10 cellular contexts compared by ENCODE assay signal in genomic region chr2:197304556-197305011, GRCh38. TPM values are rescaled to one million over a fixed set of nuclear protein-coding genes. Genes with fewer than 3 reads are reported as not detected.
A peak's percentile ranks its signal among the peaks of the same experiment; 100 is the strongest.
DNase-seq lines count a peak whose midpoint lies in the region; ATAC-seq and TF ChIP-seq lines count a peak whose summit lies in the region.
"Had no signal": no experiment of that assay in that cellular context is flagged by ENCODE, and none has a peak within 500 bp of the region (broad histone marks: within the 10 kb centered on the region; RNA-seq: fewer than 3 reads in every experiment).

No MANE protein-coding gene starts in this region.

- 96% methylated on average over 3 of the region's 3 CpGs for WGBS in mesenchymal stem cell

- H2BK15ac ChIP-seq in mesenchymal stem cell (ENCODE audit: low read depth, poor library complexity, severe bottlenecking): no peak overlapping the region

- no peak overlapping the region for H2AK5ac ChIP-seq in mesenchymal stem cell (ENCODE audit: low read length, severe bottlenecking)

- ATAC-seq in CD4-positive, alpha-beta T cell (ENCODE audit: poor library complexity): peak; percentile 28
- ATAC-seq in GM19023 (IDR thresholded peaks at IDR 0.05; ENCODE audit: unreplicated experiment) (peak; percentile 29), HG03175 (IDR thresholded peaks at IDR 0.05; ENCODE audit: unreplicated experiment) (peak; percentile 52)
- ATAC-seq in activated naive CD8-positive, alpha-beta T cell treated with anti-CD3 and anti-CD28 coated beads, Interleukin-2, amount 10 ng/mL, durations not matched to agents 7 days and 5 days (ENCODE audit: low read depth): peak; percentile 12

- H2AFZ ChIP-seq in mesenchymal stem cell (ENCODE audit: low read depth, low read length): no peak overlapping the region

- no peak overlapping the region for H2BK12ac ChIP-seq in mesenchymal stem cell (ENCODE audit: low read length in 2 of 2)

- H4K8ac ChIP-seq in mesenchymal stem cell (ENCODE audit: low read length): no peak overlapping the region

- POLR2A ChIA-PET in CD4-positive, alpha-beta T cell (lab: Charles Lee): interaction anchor here (0.8 to 20.5 kb wide), 10 partner anchors 7 to 130 kb away, joined by 3 to 754 read pairs (median 6); partner anchors contain the start of gene SF3B1
- POLR2A ChIA-PET in activated naive CD8-positive, alpha-beta T cell treated with anti-CD3 and anti-CD28 coated beads, Interleukin-2, amount 10 ng/mL, durations not matched to agents 7 days and 5 days (lab: Charles Lee): interaction anchor here (0.6 to 8.2 kb wide), 10 partner anchors 10 to 145 kb away, joined by 3 to 75 read pairs (median 8); no protein-coding TSS in a partner anchor
- POLR2A ChIA-PET in MCF 10A (lab: Yijun Ruan, JAX): interaction anchor here (0.7 kb wide), 1 partner anchor 1647 kb away, joined by 4 read pairs; the partner anchor contains the start of gene SLC39A10

- H3K27ac Mint-ChIP-seq in CD4-positive, alpha-beta T cell: peak overlapping the region; percentile 95
- peak overlapping the region; percentile 81 for H3K27ac Mint-ChIP-seq in activated naive CD8-positive, alpha-beta T cell treated with anti-CD3 and anti-CD28 coated beads, Interleukin-2, amount 10 ng/mL, durations not matched to agents 7 days and 5 days
- H3K27ac Mint-ChIP-seq in MCF 10A (ENCODE audit: low read depth, unreplicated experiment): no peak overlapping the region

- H3K27me3 ChIP-seq in CD4-positive, alpha-beta T cell (ENCODE audit: control insufficient read depth, insufficient read depth, low read length): no peaks in the 10 kb centered on the region
- H3K27me3 ChIP-seq in mesenchymal stem cell (ENCODE audit: control insufficient read depth in 1 of 2, insufficient read depth in 1 of 2, low read length in 2 of 2): no peaks in the 10 kb centered on the region

- TF ChIP-seq CTCF in CD4-positive, alpha-beta T cell (IDR thresholded peaks at IDR 0.05): no peak
- TF ChIP-seq CTCF in MCF 10A (IDR thresholded peaks at IDR 0.05; ENCODE audit: unreplicated experiment): no peak

- H3K18ac ChIP-seq in mesenchymal stem cell (ENCODE audit: low read depth in 1 of 2, low read length in 2 of 2): no peak overlapping the region

- H3K4me1 ChIP-seq in mesenchymal stem cell (ENCODE audit: control insufficient read depth, insufficient read depth, low read depth, low read length): peaks cover 3% of the 10 kb centered on the region

- H3K27me3 Mint-ChIP-seq in CD4-positive, alpha-beta T cell: no peaks in the 10 kb centered on the region
- no peaks in the 10 kb centered on the region for H3K27me3 Mint-ChIP-seq in activated naive CD8-positive, alpha-beta T cell treated with anti-CD3 and anti-CD28 coated beads, Interleukin-2, amount 10 ng/mL, durations not matched to agents 7 days and 5 days
- H3K27me3 Mint-ChIP-seq in MCF 10A (ENCODE audit: insufficient read depth, unreplicated experiment): no peaks in the 10 kb centered on the region

- peaks cover 89% of the 10 kb centered on the region for H3K4me1 Mint-ChIP-seq in CD4-positive, alpha-beta T cell (ENCODE audit: low read depth)
- peaks cover 79% of the 10 kb centered on the region for H3K4me1 Mint-ChIP-seq in activated naive CD8-positive, alpha-beta T cell treated with anti-CD3 and anti-CD28 coated beads, Interleukin-2, amount 10 ng/mL, durations not matched to agents 7 days and 5 days
- H3K4me1 Mint-ChIP-seq in MCF 10A (ENCODE audit: insufficient read depth, unreplicated experiment): peaks cover 10% of the 10 kb centered on the region

- intact Hi-C loops in CD4-positive, alpha-beta T cell (cut with DNase I, micrococcal nuclease): loop anchor here (5.0 to 10.0 kb wide), 2 partner anchors 47 to 1130 kb away; partner anchors contain the start of gene STK17B (in 1 of the 2)
- intact Hi-C loops in MCF 10A (cut with micrococcal nuclease): no loop called here

- H3K4ac ChIP-seq in mesenchymal stem cell (ENCODE audit: low read depth in 1 of 2, low read length in 2 of 2): no peak overlapping the region

- H3K4me3 ChIP-seq in mesenchymal stem cell (ENCODE audit: insufficient read depth in 1 of 2, low read depth in 1 of 2, low read length in 2 of 2): no peak overlapping the region
- H3K4me3 ChIP-seq: coronary artery, lower lobe of right lung had no signal

- H3K14ac ChIP-seq in mesenchymal stem cell (ENCODE audit: low read length in 2 of 2): no peak overlapping the region

- no peaks in the 10 kb centered on the region for H3K36me3 ChIP-seq in mesenchymal stem cell (ENCODE audit: control insufficient read depth in 1 of 2, insufficient read depth in 2 of 2, low read depth in 1 of 2, low read length in 2 of 2)
- H3K36me3 ChIP-seq: lower lobe of right lung had no signal

- no peak overlapping the region for H2BK120ac ChIP-seq in mesenchymal stem cell (ENCODE audit: low read depth, low read length)

- DNase-seq in CD4-positive, alpha-beta T cell: no peak
- no peak for DNase-seq in activated naive CD8-positive, alpha-beta T cell treated with anti-CD3 and anti-CD28 coated beads, Interleukin-2, amount 10 ng/mL, durations not matched to agents 7 days and 5 days
- DNase-seq in NCI-H1694 (lab: John Stamatoyannopoulos, UW) (no peak), MCF 10A (ENCODE audit: unreplicated experiment) (no peak), mesenchymal stem cell (no peak), EL (no peak)
- DNase-seq: lower lobe of right lung had no signal

- no TSS peak for BruUV-seq in MCF 10A (replicated peaks; lab: Mats Ljungman, UMichigan)

- peak overlapping the region; percentile 96 for H3K27ac ChIP-seq in CD4-positive, alpha-beta T cell (ENCODE audit: low read depth, low read length)
- no peak overlapping the region for H3K27ac ChIP-seq in mesenchymal stem cell (ENCODE audit: low read length, poor library complexity, severe bottlenecking)

- no peaks in the 10 kb centered on the region for H3K9me3 ChIP-seq in CD4-positive, alpha-beta T cell (ENCODE audit: control insufficient read depth, low read length)
- no peaks in the 10 kb centered on the region for H3K9me3 ChIP-seq in mesenchymal stem cell (ENCODE audit: control insufficient read depth, low read length)
- H3K9me3 ChIP-seq: lower lobe of right lung had no signal

- no peak overlapping the region for H3K4me2 ChIP-seq in mesenchymal stem cell (ENCODE audit: low read length, poor library complexity, severe bottlenecking)

- H4K91ac ChIP-seq in mesenchymal stem cell (ENCODE audit: low read length): no peak overlapping the region

- peak overlapping the region; percentile 95 for H3K4me3 Mint-ChIP-seq in CD4-positive, alpha-beta T cell
- H3K4me3 Mint-ChIP-seq in activated naive CD8-positive, alpha-beta T cell treated with anti-CD3 and anti-CD28 coated beads, Interleukin-2, amount 10 ng/mL, durations not matched to agents 7 days and 5 days: peak overlapping the region; percentile 92
- no peak overlapping the region for H3K4me3 Mint-ChIP-seq in MCF 10A (ENCODE audit: unreplicated experiment)

- H3K36me3 Mint-ChIP-seq in CD4-positive, alpha-beta T cell (ENCODE audit: low read depth): peaks cover 71% of the 10 kb centered on the region
- peaks cover 36% of the 10 kb centered on the region for H3K36me3 Mint-ChIP-seq in activated naive CD8-positive, alpha-beta T cell treated with anti-CD3 and anti-CD28 coated beads, Interleukin-2, amount 10 ng/mL, durations not matched to agents 7 days and 5 days
- H3K36me3 Mint-ChIP-seq in MCF 10A (ENCODE audit: insufficient read depth, unreplicated experiment): peaks cover 6% of the 10 kb centered on the region

- H2BK5ac ChIP-seq in mesenchymal stem cell (ENCODE audit: low read depth, low read length, poor library complexity, severe bottlenecking): no peak overlapping the region

- no peak overlapping the region for H3K23ac ChIP-seq in mesenchymal stem cell (ENCODE audit: low read length in 2 of 2)

- no peak overlapping the region for H3K9ac ChIP-seq in mesenchymal stem cell (ENCODE audit: low read length)

- peaks cover 29% of the 10 kb centered on the region for H3K79me1 ChIP-seq in mesenchymal stem cell (replicated peaks; ENCODE audit: low read length, poor library complexity, severe bottlenecking)

- CTCF ChIA-PET in CD4-positive, alpha-beta T cell (lab: Charles Lee): interaction anchor here (1.2 to 5.4 kb wide), 6 partner anchors 9 to 113 kb away, joined by 4 to 23 read pairs (median 5); no protein-coding TSS in a partner anchor
- CTCF ChIA-PET in MCF 10A (lab: Yijun Ruan, JAX): interaction anchor here (0.6 to 2.1 kb wide), 3 partner anchors 109 to 191 kb away, joined by 3 to 7 read pairs (median 3); no protein-coding TSS in a partner anchor

- H3K9me3 Mint-ChIP-seq in CD4-positive, alpha-beta T cell: peaks cover 3% of the 10 kb centered on the region
- H3K9me3 Mint-ChIP-seq in activated naive CD8-positive, alpha-beta T cell treated with anti-CD3 and anti-CD28 coated beads, Interleukin-2, amount 10 ng/mL, durations not matched to agents 7 days and 5 days: no peaks in the 10 kb centered on the region
- H3K9me3 Mint-ChIP-seq in MCF 10A (ENCODE audit: unreplicated experiment): no peaks in the 10 kb centered on the region

RNA-seq across cellular contexts. Expression of gene ANKRD44, which starts 6.0 kb away (rescaled TPM):
- total RNA-seq in CD4-positive, alpha-beta T cell: 100 to 1,000 TPM; 170 to 186 TPM
- total RNA-seq in activated naive CD8-positive, alpha-beta T cell treated with anti-CD3 and anti-CD28 coated beads, Interleukin-2, amount 10 ng/mL, durations not matched to agents 7 days and 5 days: 100 to 1,000 TPM; 240 to 243 TPM
- 4.4 and 6.9 TPM in 2 replicates for total RNA-seq in MCF 10A (2022)
- 2.4 TPM for polyA plus RNA-seq in mesenchymal stem cell (2013, experiment 1 of 2)
- polyA plus RNA-seq in mesenchymal stem cell (2013, experiment 2 of 2): 2.8 TPM

Comparison
In these comparisons a context has a peak if more than half of its experiments do, and no peak if none do; other contexts are left out.
1. RNA of gene ANKRD44, which starts 6.0 kb away (total RNA-seq): 240 to 243 TPM in activated naive CD8-positive, alpha-beta T cell treated with anti-CD3 and anti-CD28 coated beads, Interleukin-2, amount 10 ng/mL, durations not matched to agents 7 days and 5 days and 170 to 186 TPM in CD4-positive, alpha-beta T cell; 4.4 to 6.9 TPM in MCF 10A; every median in the first group is over 10 times any median in the second.
2. Peak in every context shown above with its lines, with median percentiles within 50 percentile points of each other: ATAC-seq.